ENCODE assay signal across 8 cellular contexts in the genomic region with DNA sequence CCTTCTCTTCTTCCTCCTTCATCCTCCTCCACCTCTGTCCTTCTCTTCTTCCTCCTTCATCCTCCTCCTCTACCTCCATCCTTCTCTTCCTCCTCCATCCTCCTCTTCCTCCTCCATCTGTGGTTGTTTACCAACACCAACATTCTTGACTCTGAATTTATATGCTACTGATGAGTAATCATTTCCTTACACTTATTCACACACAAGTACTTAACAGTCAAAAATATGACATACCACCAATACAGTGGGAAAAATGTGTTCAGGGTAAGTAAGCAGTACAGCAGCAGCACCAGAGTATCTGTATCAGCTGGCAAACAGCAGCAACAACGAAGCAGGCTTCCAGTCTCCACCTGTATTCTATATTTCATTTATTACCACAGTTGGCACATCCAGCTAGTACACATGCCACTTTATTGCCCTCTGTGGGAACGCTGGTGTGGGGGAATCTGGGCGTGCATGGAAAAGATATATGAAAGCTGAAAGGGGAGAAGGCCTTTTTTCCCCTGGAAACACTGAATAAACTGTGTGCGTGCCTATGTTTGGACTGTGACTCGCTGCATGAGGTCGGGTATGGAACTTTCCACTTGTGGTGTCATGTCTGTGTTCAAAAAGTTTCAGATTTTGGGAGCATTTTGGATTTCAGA. TPM values are rescaled to one million over a fixed set of nuclear protein-coding genes. Genes with fewer than 3 reads are reported as not detected.
A peak's percentile ranks its signal among the peaks of the same experiment; 100 is the strongest.
DNase-seq lines count a peak whose midpoint lies in the region; ATAC-seq, FAIRE-seq and TF ChIP-seq lines count a peak whose summit lies in the region.
"Had no signal": no experiment of that assay in that cellular context is flagged by ENCODE, and none has a peak within 500 bp of the region (broad histone marks: within the 10 kb centered on the region; RNA-seq: fewer than 3 reads in every experiment).

No MANE protein-coding gene starts in this region.

- H3K4me1 Mint-ChIP-seq in T-helper 2 cell treated with Interferon-gamma antibody and Interleukin-4, amounts not matched to agents 5 μg/mL and 100 μg/mL, for 36 hours (ENCODE audit: low read depth) = peaks cover 24% of the 10 kb centered on the region
- H3K4me1 Mint-ChIP-seq in stimulated activated memory B cell treated with anti-CD40 and anti-IgM and Interleukin-4, amounts not matched to agents 10 μg/mL and 1 μg/mL and 100 μg/mL, for 72 hours = peaks cover 16% of the 10 kb centered on the region

- no peaks in the 10 kb centered on the region for H3K27me3 Mint-ChIP-seq in T-helper 2 cell treated with Interferon-gamma antibody and Interleukin-4, amounts not matched to agents 5 μg/mL and 100 μg/mL, for 36 hours (ENCODE audit: low read depth)
- H3K27me3 Mint-ChIP-seq in stimulated activated memory B cell treated with anti-CD40 and anti-IgM and Interleukin-4, amounts not matched to agents 10 μg/mL and 1 μg/mL and 100 μg/mL, for 72 hours = no peaks in the 10 kb centered on the region

- ATAC-seq in stimulated activated memory B cell treated with anti-CD40 and anti-IgM and Interleukin-4, amounts not matched to agents 10 μg/mL and 1 μg/mL and 100 μg/mL, for 72 hours = no peak
- no peak for ATAC-seq in HG03159 (IDR thresholded peaks at IDR 0.05; ENCODE audit: unreplicated experiment)

- H3K27ac Mint-ChIP-seq in T-helper 2 cell treated with Interferon-gamma antibody and Interleukin-4, amounts not matched to agents 5 μg/mL and 100 μg/mL, for 36 hours = peak overlapping the region; percentile 60
- H3K27ac Mint-ChIP-seq in stimulated activated memory B cell treated with anti-CD40 and anti-IgM and Interleukin-4, amounts not matched to agents 10 μg/mL and 1 μg/mL and 100 μg/mL, for 72 hours = no peak overlapping the region

- DNase-seq in GM12891 (ENCODE audit: insufficient read length, low spot score) (no peak), dermis microvascular lymphatic vessel endothelial cell (ENCODE audit: low read depth in 2 of 2) (peak; percentile 80 to 84), pulmonary artery endothelial cell (ENCODE audit: low read depth, low spot score) (peak; percentile 57)
- DNase-seq in T-helper 2 cell treated with Interferon-gamma antibody and Interleukin-4, amounts not matched to agents 5 μg/mL and 100 μg/mL, for 36 hours (ENCODE audit: low spot score) = peak; percentile 44
- DNase-seq in activated effector memory CD4-positive, alpha-beta T cell treated with anti-CD3 and anti-CD28 coated beads, Interleukin-2, amount 50 U/mL, for 16 hours = no peak
- DNase-seq: erythroblast had no signal

- H3K36me3 Mint-ChIP-seq in T-helper 2 cell treated with Interferon-gamma antibody and Interleukin-4, amounts not matched to agents 5 μg/mL and 100 μg/mL, for 36 hours (ENCODE audit: low read depth) = peaks cover 31% of the 10 kb centered on the region
- H3K36me3 Mint-ChIP-seq in stimulated activated memory B cell treated with anti-CD40 and anti-IgM and Interleukin-4, amounts not matched to agents 10 μg/mL and 1 μg/mL and 100 μg/mL, for 72 hours = peaks cover 25% of the 10 kb centered on the region

- no peak for TF ChIP-seq POLR2A in GM12891 (IDR thresholded peaks at IDR 0.05; ENCODE audit: low read depth, low read length)

- no peaks in the 10 kb centered on the region for H3K9me3 Mint-ChIP-seq in T-helper 2 cell treated with Interferon-gamma antibody and Interleukin-4, amounts not matched to agents 5 μg/mL and 100 μg/mL, for 36 hours
- H3K9me3 Mint-ChIP-seq in stimulated activated memory B cell treated with anti-CD40 and anti-IgM and Interleukin-4, amounts not matched to agents 10 μg/mL and 1 μg/mL and 100 μg/mL, for 72 hours = no peaks in the 10 kb centered on the region

- peak; percentile 50 for FAIRE-seq in GM12891 (lab: Jason Lieb, UNC)

- H3K4me3 Mint-ChIP-seq in T-helper 2 cell treated with Interferon-gamma antibody and Interleukin-4, amounts not matched to agents 5 μg/mL and 100 μg/mL, for 36 hours = no peak overlapping the region
- no peak overlapping the region for H3K4me3 Mint-ChIP-seq in stimulated activated memory B cell treated with anti-CD40 and anti-IgM and Interleukin-4, amounts not matched to agents 10 μg/mL and 1 μg/mL and 100 μg/mL, for 72 hours

TF ChIP-seq in GM12891, 5 proteins besides CTCF, POLR2A, EP300 and RAD21:
- no peak for TF ChIP-seq POU2F2 (IDR thresholded peaks at IDR 0.05; ENCODE audit: low read depth, low read length)
- TF ChIP-seq SPI1 (IDR thresholded peaks at IDR 0.05; ENCODE audit: low read depth, low read length) = no peak
- no peak for TF ChIP-seq TAF1 (IDR thresholded peaks at IDR 0.05; ENCODE audit: low read depth, low read length)
TF ChIP-seq in GM12891: peak in this region for 0.

RNA-seq across cellular contexts. Expression of gene ADSS2, which starts 16.0 kb away (rescaled TPM):
- polyA plus RNA-seq in GM12891 (2012; ENCODE audit: low read depth, missing spikeins) = 22.6 TPM
- total RNA-seq in dermis microvascular lymphatic vessel endothelial cell (61.0 and 68.1 TPM in 2 replicates), pulmonary artery endothelial cell (83.9 and 111 TPM in 2 replicates)

RNA-seq across cellular contexts. Expression of gene CATSPERE, which starts 25.4 kb away (rescaled TPM):
- polyA plus RNA-seq in GM12891 (2012; ENCODE audit: low read depth, missing spikeins) = 0.18 TPM
- total RNA-seq in dermis microvascular lymphatic vessel endothelial cell (0.39 and 0.89 TPM in 2 replicates), pulmonary artery endothelial cell (0.46 and 0.78 TPM in 2 replicates)

Comparison
In these comparisons a context has a peak if more than half of its experiments do, and no peak if none do; other contexts are left out.
1. DNase-seq: peak in T-helper 2 cell treated with Interferon-gamma antibody and Interleukin-4, amounts not matched to agents 5 μg/mL and 100 μg/mL, for 36 hours (single experiment), dermis microvascular lymphatic vessel endothelial cell (2 of 2) and pulmonary artery endothelial cell (single experiment); none in GM12891 (single experiment) and activated effector memory CD4-positive, alpha-beta T cell treated with anti-CD3 and anti-CD28 coated beads, Interleukin-2, amount 50 U/mL, for 16 hours (single experiment).